14 cellular contexts compared by ENCODE assay signal in genomic region chr4:165210566-165210965, GRCh38. TPM values are rescaled to one million over a fixed set of nuclear protein-coding genes. Genes with fewer than 3 reads are reported as not detected.
DNase-seq lines count a peak whose midpoint lies in the region; ATAC-seq and TF ChIP-seq lines count a peak whose summit lies in the region.
"Had no signal": no experiment of that assay in that cellular context is flagged by ENCODE, and none has a peak within 500 bp of the region (broad histone marks: within the 10 kb centered on the region; RNA-seq: fewer than 3 reads in every experiment).

No MANE protein-coding gene starts in this region.

- CTCF ChIA-PET in activated CD8-positive, alpha-beta memory T cell treated with anti-CD3 and anti-CD28 coated beads, Interleukin-2, amount 10 ng/mL, durations not matched to agents 7 days and 5 days (lab: Charles Lee) = interaction anchor here (1.2 kb wide), 1 partner anchor 80 kb away, joined by 3 read pairs; no protein-coding TSS in a partner anchor

- H3K9me3 Mint-ChIP-seq in memory B cell (no peaks in the 10 kb centered on the region), immature natural killer cell (no peaks in the 10 kb centered on the region)
- no peaks in the 10 kb centered on the region for H3K9me3 Mint-ChIP-seq in activated CD8-positive, alpha-beta memory T cell treated with anti-CD3 and anti-CD28 coated beads, Interleukin-2, amount 10 ng/mL, durations not matched to agents 7 days and 5 days (ENCODE audit: low read depth)

- H3K4me1 ChIP-seq in DND-41 (ENCODE audit: insufficient read depth, low read length) = peaks cover 35% of the 10 kb centered on the region

- H3K4me1 Mint-ChIP-seq in memory B cell = peaks cover 38% of the 10 kb centered on the region
- peaks cover 39 to 75% of the 10 kb centered on the region in 2 donors for H3K4me1 Mint-ChIP-seq in immature natural killer cell
- peaks cover 64% of the 10 kb centered on the region for H3K4me1 Mint-ChIP-seq in activated CD8-positive, alpha-beta memory T cell treated with anti-CD3 and anti-CD28 coated beads, Interleukin-2, amount 10 ng/mL, durations not matched to agents 7 days and 5 days

- H3K27ac Mint-ChIP-seq in memory B cell = peak overlapping the region; percentile 42
- H3K27ac Mint-ChIP-seq in immature natural killer cell = peak overlapping the region in 2 of 6 donors; percentile 28 to 63
- no peak overlapping the region for H3K27ac Mint-ChIP-seq in activated CD8-positive, alpha-beta memory T cell treated with anti-CD3 and anti-CD28 coated beads, Interleukin-2, amount 10 ng/mL, durations not matched to agents 7 days and 5 days

- H3K4me3 ChIP-seq in DND-41 (ENCODE audit: low read depth in 1 of 2, low read length in 2 of 2) = no peak overlapping the region
- H3K4me3 ChIP-seq: cardiac muscle cell, pancreas had no signal

- no peaks in the 10 kb centered on the region for H3K36me3 Mint-ChIP-seq in memory B cell
- H3K36me3 Mint-ChIP-seq in immature natural killer cell = no peaks in the 10 kb centered on the region
- H3K36me3 Mint-ChIP-seq in activated CD8-positive, alpha-beta memory T cell treated with anti-CD3 and anti-CD28 coated beads, Interleukin-2, amount 10 ng/mL, durations not matched to agents 7 days and 5 days = peaks cover 12% of the 10 kb centered on the region

- ATAC-seq in DND-41 (ENCODE audit: insufficient read depth, low read depth) = no peak
- no peak for ATAC-seq in memory B cell (ENCODE audit: low read depth)
- ATAC-seq in activated CD8-positive, alpha-beta memory T cell treated with anti-CD3 and anti-CD28 coated beads, Interleukin-2, amount 10 ng/mL, durations not matched to agents 7 days and 5 days = no peak
- ATAC-seq: Panc1, pancreas had no signal

- no peaks in the 10 kb centered on the region; the same call in 1 of the 2 replicates for H4K20me1 ChIP-seq in DND-41 (ENCODE audit: insufficient read depth, low read length)

- H3K4me2 ChIP-seq in DND-41 (ENCODE audit: insufficient read depth, low read length) = peak overlapping the region; percentile 20; the same call in 1 of the 2 replicates

- DNase-seq in DND-41 = no peak
- DNase-seq in memory B cell (ENCODE audit: low spot score in 2 of 2) = no peak
- no peak for DNase-seq in iPS-NIHi11 (ENCODE audit: low spot score)
- DNase-seq in immature natural killer cell = no peak
- no peak for DNase-seq in activated CD8-positive, alpha-beta memory T cell treated with anti-CD3 and anti-CD28 coated beads, Interleukin-2, amount 10 ng/mL, durations not matched to agents 7 days and 5 days
- no peak for DNase-seq in glomerular visceral epithelial cell (ENCODE audit: extremely low spot score)
- DNase-seq: foreskin fibroblast, mesendoderm, pancreas, spleen had no signal

- H3K27me3 Mint-ChIP-seq in memory B cell (no peaks in the 10 kb centered on the region), immature natural killer cell (ENCODE audit: low read depth in 3 of 3) (peaks cover 4 to 8% (median 4%) of the 10 kb centered on the region in 3 donors)
- H3K27me3 Mint-ChIP-seq in activated CD8-positive, alpha-beta memory T cell treated with anti-CD3 and anti-CD28 coated beads, Interleukin-2, amount 10 ng/mL, durations not matched to agents 7 days and 5 days = no peaks in the 10 kb centered on the region

- no peak overlapping the region for H3K9ac ChIP-seq in DND-41 (ENCODE audit: low read depth, low read length)

- H3K79me2 ChIP-seq in DND-41 (ENCODE audit: insufficient read depth, low read length) = peaks cover 44% of the 10 kb centered on the region

- no peaks in the 10 kb centered on the region for H3K36me3 ChIP-seq in DND-41 (ENCODE audit: insufficient read depth, low read length)
- H3K36me3 ChIP-seq: cardiac muscle cell, pancreas, spleen had no signal

- no peaks in the 10 kb centered on the region for H3K9me3 ChIP-seq in DND-41 (ENCODE audit: insufficient read depth, low read length, severe bottlenecking)
- H3K9me3 ChIP-seq: pancreas, spleen had no signal

- H3K4me3 Mint-ChIP-seq in memory B cell (no peak overlapping the region), immature natural killer cell (no peak overlapping the region)
- H3K4me3 Mint-ChIP-seq in activated CD8-positive, alpha-beta memory T cell treated with anti-CD3 and anti-CD28 coated beads, Interleukin-2, amount 10 ng/mL, durations not matched to agents 7 days and 5 days = no peak overlapping the region

- H3K27ac ChIP-seq in 22Rv1 = peak overlapping the region; percentile 48
- H3K27ac ChIP-seq in DND-41 (ENCODE audit: low read length) = no peak overlapping the region
- peak overlapping the region; percentile 33 for H3K27ac ChIP-seq in VCaP
- H3K27ac ChIP-seq: cardiac muscle cell, pancreas had no signal

- H3K27me3 ChIP-seq in DND-41 (ENCODE audit: insufficient read depth, low read length, poor library complexity) = no peaks in the 10 kb centered on the region
- H3K27me3 ChIP-seq: cardiac muscle cell, pancreas, spleen had no signal

- no peak overlapping the region for H2AFZ ChIP-seq in DND-41 (ENCODE audit: low read depth, low read length)

- TF ChIP-seq CTCF in 22Rv1 (IDR thresholded peaks at IDR 0.05) (no peak), DND-41 (IDR thresholded peaks at IDR 0.05; ENCODE audit: borderline replicate concordance, extremely low read depth, low read length, poor library complexity, severe bottlenecking) (no peak), VCaP (conservative IDR thresholded peaks at IDR 0.05) (no peak)

RNA-seq across cellular contexts. Expression of gene KLHL2, which starts 3.2 kb away (rescaled TPM):
- polyA plus RNA-seq in immature natural killer cell = 1 to 10 TPM; 2.6 to 4.0 (median 3.5) TPM
- 10 to 100 TPM; 22.2 to 27.0 TPM for total RNA-seq in activated CD8-positive, alpha-beta memory T cell treated with anti-CD3 and anti-CD28 coated beads, Interleukin-2, amount 10 ng/mL, durations not matched to agents 7 days and 5 days
